ENCODE assay signal across 8 cellular contexts in the genomic region with DNA sequence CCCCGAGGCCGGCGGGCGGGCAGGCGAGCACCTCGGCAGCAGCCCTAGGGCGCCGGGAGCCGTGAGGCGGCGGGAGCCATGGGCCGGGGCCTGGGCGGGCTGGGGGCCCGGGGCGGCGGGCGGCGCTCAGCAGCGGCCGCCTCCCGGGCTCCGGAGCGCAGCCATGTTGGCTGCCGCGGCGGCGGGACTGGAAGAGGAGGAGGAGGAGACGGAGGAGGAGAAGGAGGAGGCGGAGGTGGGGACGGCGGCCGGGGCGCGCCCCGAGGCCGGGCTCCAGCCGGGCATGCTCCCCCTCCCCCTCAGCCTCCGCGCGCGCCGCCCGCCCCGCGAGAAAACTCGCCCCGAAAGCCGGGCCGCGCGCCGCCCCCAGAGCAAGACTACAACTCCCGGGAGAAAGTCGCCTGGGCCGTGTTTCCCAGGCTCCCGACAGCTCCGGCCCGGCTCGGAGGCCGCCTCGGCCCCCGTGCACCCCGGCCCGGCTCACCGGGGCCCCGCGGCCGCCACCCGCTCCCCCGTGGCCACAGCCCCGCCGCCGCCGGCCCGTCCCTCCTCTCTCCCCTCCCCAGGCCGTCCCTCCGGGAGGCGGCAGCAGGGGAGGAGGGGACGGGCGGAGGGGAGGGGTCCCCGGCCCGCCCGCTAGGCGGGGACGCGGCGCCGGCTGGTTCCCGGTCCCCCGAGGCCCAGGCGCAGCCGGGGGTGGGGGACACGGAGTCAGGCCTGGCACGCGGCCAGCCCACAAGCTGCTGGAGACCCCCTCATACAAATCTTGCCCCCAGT. TPM values are rescaled to one million over a fixed set of nuclear protein-coding genes. Genes with fewer than 3 reads are reported as not detected.
DNase-seq lines count a peak whose midpoint lies in the region; ATAC-seq, FAIRE-seq and TF ChIP-seq lines count a peak whose summit lies in the region.

A gene with protein sequence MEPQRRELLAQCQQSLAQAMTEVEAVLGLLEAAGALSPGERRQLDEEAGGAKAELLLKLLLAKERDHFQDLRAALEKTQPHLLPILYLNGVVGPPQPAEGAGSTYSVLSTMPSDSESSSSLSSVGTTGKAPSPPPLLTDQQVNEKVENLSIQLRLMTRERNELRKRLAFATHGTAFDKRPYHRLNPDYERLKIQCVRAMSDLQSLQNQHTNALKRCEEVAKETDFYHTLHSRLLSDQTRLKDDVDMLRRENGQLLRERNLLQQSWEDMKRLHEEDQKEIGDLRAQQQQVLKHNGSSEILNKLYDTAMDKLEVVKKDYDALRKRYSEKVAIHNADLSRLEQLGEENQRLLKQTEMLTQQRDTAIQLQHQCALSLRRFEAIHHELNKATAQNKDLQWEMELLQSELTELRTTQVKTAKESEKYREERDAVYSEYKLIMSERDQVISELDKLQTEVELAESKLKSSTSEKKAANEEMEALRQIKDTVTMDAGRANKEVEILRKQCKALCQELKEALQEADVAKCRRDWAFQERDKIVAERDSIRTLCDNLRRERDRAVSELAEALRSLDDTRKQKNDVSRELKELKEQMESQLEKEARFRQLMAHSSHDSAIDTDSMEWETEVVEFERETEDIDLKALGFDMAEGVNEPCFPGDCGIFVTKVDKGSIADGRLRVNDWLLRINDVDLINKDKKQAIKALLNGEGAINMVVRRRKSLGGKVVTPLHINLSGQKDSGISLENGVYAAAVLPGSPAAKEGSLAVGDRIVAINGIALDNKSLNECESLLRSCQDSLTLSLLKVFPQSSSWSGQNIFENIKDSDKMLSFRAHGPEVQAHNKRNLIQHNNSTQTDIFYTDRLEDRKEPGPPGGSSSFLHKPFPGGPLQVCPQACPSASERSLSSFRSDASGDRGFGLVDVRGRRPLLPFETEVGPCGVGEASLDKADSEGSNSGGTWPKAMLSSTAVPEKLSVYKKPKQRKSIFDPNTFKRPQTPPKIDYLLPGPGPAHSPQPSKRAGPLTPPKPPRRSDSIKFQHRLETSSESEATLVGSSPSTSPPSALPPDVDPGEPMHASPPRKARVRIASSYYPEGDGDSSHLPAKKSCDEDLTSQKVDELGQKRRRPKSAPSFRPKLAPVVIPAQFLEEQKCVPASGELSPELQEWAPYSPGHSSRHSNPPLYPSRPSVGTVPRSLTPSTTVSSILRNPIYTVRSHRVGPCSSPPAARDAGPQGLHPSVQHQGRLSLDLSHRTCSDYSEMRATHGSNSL (N-terminal part only) (minus strand): TSS at position 190 of the 777 bp plus-strand sequence. CDS start 235 bp downstream, outside the sequence.

- peak within 1 kb of the TSS; percentile 84 for H3K4me2 ChIP-seq in DND-41 (ENCODE audit: insufficient read depth, low read length)

- H3K27me3 ChIP-seq in DND-41 (ENCODE audit: insufficient read depth, low read length, poor library complexity), result peaks cover 30% of the 10 kb centered on the region
- peaks cover 2 to 7% of the 10 kb centered on the region in 2 donors for H3K27me3 ChIP-seq in naive thymus-derived CD4-positive, alpha-beta T cell (ENCODE audit: control insufficient read depth in 2 of 2, insufficient read depth in 2 of 2, low read length in 2 of 2)

- H3K27ac Mint-ChIP-seq in naive thymus-derived CD4-positive, alpha-beta T cell, result peak within 1 kb of the TSS in 1 of 9 donors; percentile 61

- TF ChIP-seq CTCF in DND-41 (IDR thresholded peaks at IDR 0.05; ENCODE audit: borderline replicate concordance, extremely low read depth, low read length, poor library complexity, severe bottlenecking) (peak; percentile 23), fibroblast of pulmonary artery (IDR thresholded peaks at IDR 0.05; ENCODE audit: low read length, missing control alignments) (no peak)

- POLR2A ChIA-PET in naive thymus-derived CD4-positive, alpha-beta T cell (lab: Charles Lee), result no interaction called here

- intact Hi-C loops in naive thymus-derived CD4-positive, alpha-beta T cell (cut with micrococcal nuclease), result no loop called here

- no peak for TF ChIP-seq RAD21 in Ishikawa (IDR thresholded peaks at IDR 0.05; ENCODE audit: low read depth)

- H3K79me2 ChIP-seq in DND-41 (ENCODE audit: insufficient read depth, low read length), result peaks cover 42% of the 10 kb centered on the region

- CTCF ChIA-PET in naive thymus-derived CD4-positive, alpha-beta T cell (lab: Charles Lee), result no interaction called here

- H4K20me1 ChIP-seq in DND-41 (ENCODE audit: insufficient read depth, low read length), result peaks cover 18% of the 10 kb centered on the region

- FAIRE-seq in urothelium cell line (lab: Jason Lieb, UNC), result no peak

- peak within 1 kb of the TSS; percentile 52 to 70 for H3K4me3 ChIP-seq in DND-41 (ENCODE audit: low read depth in 1 of 2, low read length in 2 of 2)
- peak within 1 kb of the TSS; percentile 71 for H3K4me3 ChIP-seq in fibroblast of pulmonary artery (replicated peaks; ENCODE audit: low read depth, low read length)
- peak within 1 kb of the TSS; percentile 17 for H3K4me3 ChIP-seq in naive thymus-derived CD4-positive, alpha-beta T cell (ENCODE audit: low read length)

- ATAC-seq in DND-41 (ENCODE audit: insufficient read depth, low read depth), result peak; percentile 78
- ATAC-seq in GM21367 (IDR thresholded peaks at IDR 0.05; ENCODE audit: unreplicated experiment), result peak; percentile 47
- ATAC-seq in naive thymus-derived CD4-positive, alpha-beta T cell, result peak; percentile 53
- ATAC-seq in GM18520 (IDR thresholded peaks at IDR 0.05; ENCODE audit: unreplicated experiment), result no peak

- peaks cover 3% of the 10 kb centered on the region; the same call in 1 of the 2 replicates for H3K36me3 ChIP-seq in DND-41 (ENCODE audit: insufficient read depth, low read length)
- no peaks in the 10 kb centered on the region for H3K36me3 ChIP-seq in naive thymus-derived CD4-positive, alpha-beta T cell (ENCODE audit: control insufficient read depth in 2 of 3, insufficient read depth in 3 of 3, low read length in 3 of 3)

- no peaks in the 10 kb centered on the region for H3K36me3 Mint-ChIP-seq in naive thymus-derived CD4-positive, alpha-beta T cell

- peak within 1 kb of the TSS; percentile 68 to 86 (median 77) for H3K4me3 Mint-ChIP-seq in naive thymus-derived CD4-positive, alpha-beta T cell

- H2AFZ ChIP-seq in DND-41 (ENCODE audit: low read depth, low read length), result peak within 1 kb of the TSS; percentile 75

- no peaks in the 10 kb centered on the region for H3K9me3 ChIP-seq in DND-41 (ENCODE audit: insufficient read depth, low read length, severe bottlenecking)
- H3K9me3 ChIP-seq in naive thymus-derived CD4-positive, alpha-beta T cell (ENCODE audit: control insufficient read depth in 2 of 3, low read length in 3 of 3), result no peaks in the 10 kb centered on the region

- peaks cover 31% of the 10 kb centered on the region for H3K4me1 ChIP-seq in DND-41 (ENCODE audit: insufficient read depth, low read length)
- peaks cover 0 to 5% of the 10 kb centered on the region in 2 donors for H3K4me1 ChIP-seq in naive thymus-derived CD4-positive, alpha-beta T cell (ENCODE audit: control insufficient read depth in 2 of 2, insufficient read depth in 2 of 2, low read length in 2 of 2)

- peaks cover 6 to 18% (median 13%) of the 10 kb centered on the region in 7 donors for H3K4me1 Mint-ChIP-seq in naive thymus-derived CD4-positive, alpha-beta T cell

- 0 out of 2 replicates have a peak, but pooled peaks have one; percentile 17 for TF ChIP-seq EP300 in Ishikawa (IDR thresholded peaks at IDR 0.05; ENCODE audit: borderline replicate concordance)

- peaks cover 40 to 66% (median 48%) of the 10 kb centered on the region in 5 donors for H3K27me3 Mint-ChIP-seq in naive thymus-derived CD4-positive, alpha-beta T cell

- peak within 1 kb of the TSS; percentile 76 for H3K9ac ChIP-seq in DND-41 (ENCODE audit: low read depth, low read length)

- H3K27ac ChIP-seq in DND-41 (ENCODE audit: low read length), result peak within 1 kb of the TSS; percentile 58; the same call in 1 of the 2 replicates
- no peak within 1 kb of the TSS for H3K27ac ChIP-seq in naive thymus-derived CD4-positive, alpha-beta T cell (ENCODE audit: low read depth, low read length)

- peak; percentile 66 for DNase-seq in DND-41
- peak; percentile 60 for DNase-seq in activated CD8-positive, alpha-beta memory T cell treated with anti-CD3 and anti-CD28 coated beads, Interleukin-2, amount 50 U/mL, for 48 hours
- peak; percentile 55 for DNase-seq in fibroblast of pulmonary artery (ENCODE audit: low read depth)
- peak in 1 of 9 donors; percentile 55 for DNase-seq in naive thymus-derived CD4-positive, alpha-beta T cell
- DNase-seq in urothelium cell line (ENCODE audit: low spot score), result peak; percentile 84

- H3K9me3 Mint-ChIP-seq in naive thymus-derived CD4-positive, alpha-beta T cell, result peaks cover 0 to 3% (median 0%) of the 10 kb centered on the region in 11 donors

TF ChIP-seq in Ishikawa, 13 proteins besides CTCF, POLR2A, EP300 and RAD21 (continues in another document):
- TF ChIP-seq CEBPB (IDR thresholded peaks at IDR 0.05), result no peak
- no peak for TF ChIP-seq CREB1 (IDR thresholded peaks at IDR 0.05; ENCODE audit: low read depth)
- TF ChIP-seq TEAD4 (IDR thresholded peaks at IDR 0.05), result no peak; the same call in 1 of the 2 replicates
- 0 out of 2 replicates have a peak, but pooled peaks have one; percentile 16 for TF ChIP-seq TCF12 (IDR thresholded peaks at IDR 0.05; ENCODE audit: low read depth)
- TF ChIP-seq TAF1 (IDR thresholded peaks at IDR 0.05; ENCODE audit: low read depth), result 0 out of 2 replicates have a peak, but pooled peaks have one; percentile 78
- TF ChIP-seq, protein P1, sequence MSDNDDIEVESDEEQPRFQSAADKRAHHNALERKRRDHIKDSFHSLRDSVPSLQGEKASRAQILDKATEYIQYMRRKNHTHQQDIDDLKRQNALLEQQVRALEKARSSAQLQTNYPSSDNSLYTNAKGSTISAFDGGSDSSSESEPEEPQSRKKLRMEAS (IDR thresholded peaks at IDR 0.05), result peak; percentile 12; the same call in 1 of the 2 replicates

RNA-seq across cellular contexts. Expression of the gene that starts here (rescaled TPM):
- total RNA-seq in naive thymus-derived CD4-positive, alpha-beta T cell, result 10 to 100 TPM in 1 of 5 experiments, 1 to 10 TPM in 2, under 1 TPM in 2; 0.19 to 10.2 (median 1.5) TPM
- not detected for polyA plus RNA-seq in naive thymus-derived CD4-positive, alpha-beta T cell

Comparison
In these comparisons a context has a peak if more than half of its experiments do, and no peak if none do; other contexts are left out.
1. H3K4me3 ChIP-seq: peak in every context shown above with its lines; median percentile 71 in fibroblast of pulmonary artery; 61 in DND-41; 17 in naive thymus-derived CD4-positive, alpha-beta T cell.